8 cellular contexts compared by ENCODE assay signal in the genomic region with DNA sequence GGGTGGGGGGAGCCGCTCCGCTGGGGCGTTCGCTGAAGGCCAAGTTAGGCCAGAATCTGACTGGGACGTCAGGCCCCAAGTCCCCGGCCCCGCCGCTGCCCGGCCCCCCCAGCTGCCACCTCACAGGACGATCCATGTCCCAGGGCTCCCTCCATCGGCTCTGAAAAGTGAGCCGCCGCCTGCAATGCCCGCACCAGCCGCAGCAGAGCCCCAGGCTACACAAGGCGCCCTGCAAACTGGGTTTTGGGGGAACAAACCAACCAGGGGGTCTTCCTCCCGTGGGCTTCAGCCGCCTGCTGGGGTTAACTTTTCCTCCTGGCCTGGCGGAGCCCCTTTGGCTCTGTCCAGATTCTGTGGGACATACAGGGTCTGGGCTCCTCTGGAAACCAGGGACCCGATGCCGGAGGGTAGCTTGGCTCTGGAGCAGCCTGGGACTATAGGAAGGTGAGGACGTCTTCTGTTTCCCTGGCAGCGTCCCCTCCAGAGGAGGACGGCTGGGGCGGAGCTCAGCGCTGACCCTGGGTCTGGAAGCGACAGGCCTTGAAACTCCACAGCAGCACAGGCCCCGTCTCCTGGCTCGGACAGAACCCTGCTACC. TPM values are rescaled to one million over a fixed set of nuclear protein-coding genes. Genes with fewer than 3 reads are reported as not detected.
DNase-seq lines count a peak whose midpoint lies in the region; ATAC-seq and TF ChIP-seq lines count a peak whose summit lies in the region.

No MANE protein-coding gene starts in this region.

- peak overlapping the region in 1 of 2 experiments; percentile 28; a peak in 2 of 4 replicates for H3K4me3 ChIP-seq in DND-41 (ENCODE audit: low read depth in 1 of 2, low read length in 2 of 2)
- H3K4me3 ChIP-seq in cardiac muscle cell = peak overlapping the region; percentile 96
- no peak overlapping the region for H3K4me3 ChIP-seq in trophoblast cell (ENCODE audit: low read depth, low read length)

- no peak overlapping the region for H3K14ac ChIP-seq in trophoblast cell (ENCODE audit: low read length)

- H2AFZ ChIP-seq in DND-41 (ENCODE audit: low read depth, low read length) = no peak overlapping the region
- H2AFZ ChIP-seq in trophoblast cell (ENCODE audit: insufficient read depth, low read length, poor library complexity) = no peak overlapping the region

- H3K9me3 ChIP-seq in DND-41 (ENCODE audit: insufficient read depth, low read length, severe bottlenecking) = no peaks in the 10 kb centered on the region
- H3K9me3 ChIP-seq in cardiac muscle cell (ENCODE audit: low read depth) = no peaks in the 10 kb centered on the region
- H3K9me3 ChIP-seq in trophoblast cell (ENCODE audit: insufficient read depth, low read depth, low read length) = no peaks in the 10 kb centered on the region

- H2AK5ac ChIP-seq in trophoblast cell (ENCODE audit: low read length) = no peak overlapping the region

- H3K79me2 ChIP-seq in DND-41 (ENCODE audit: insufficient read depth, low read length) (peaks cover 54% of the 10 kb centered on the region), trophoblast cell (ENCODE audit: control insufficient read depth, insufficient read depth, low read length, poor library complexity) (peaks cover 7% of the 10 kb centered on the region)

- no peak overlapping the region for H3K4ac ChIP-seq in trophoblast cell (ENCODE audit: low read depth, low read length)

- peaks cover 24% of the 10 kb centered on the region for H3K4me1 Mint-ChIP-seq in activated naive CD4-positive, alpha-beta T cell treated with anti-CD3 and anti-CD28 coated beads, Interleukin-2, amount 50 U/mL, for 24 hours

- H3K36me3 Mint-ChIP-seq in activated naive CD4-positive, alpha-beta T cell treated with anti-CD3 and anti-CD28 coated beads, Interleukin-2, amount 50 U/mL, for 24 hours = no peaks in the 10 kb centered on the region

- H3K4me3 Mint-ChIP-seq in activated naive CD4-positive, alpha-beta T cell treated with anti-CD3 and anti-CD28 coated beads, Interleukin-2, amount 50 U/mL, for 24 hours = peak overlapping the region; percentile 65

- H3K9me3 Mint-ChIP-seq in activated naive CD4-positive, alpha-beta T cell treated with anti-CD3 and anti-CD28 coated beads, Interleukin-2, amount 50 U/mL, for 24 hours = no peaks in the 10 kb centered on the region

- H3K4me1 ChIP-seq in DND-41 (ENCODE audit: insufficient read depth, low read length) (peaks cover 61% of the 10 kb centered on the region), cardiac muscle cell (ENCODE audit: low read depth) (peaks cover 9% of the 10 kb centered on the region), trophoblast cell (ENCODE audit: control insufficient read depth in 1 of 2, insufficient read depth in 2 of 2, low read length in 2 of 2) (peaks cover 4 to 13% of the 10 kb centered on the region in 2 experiments)

- H4K12ac ChIP-seq in trophoblast cell (ENCODE audit: low read depth, low read length) = no peak overlapping the region

- no peak overlapping the region for H2BK120ac ChIP-seq in trophoblast cell (ENCODE audit: insufficient read depth, low read length, poor library complexity)

- no peak for ATAC-seq in DND-41 (ENCODE audit: insufficient read depth, low read depth)
- ATAC-seq in HG03442 (IDR thresholded peaks at IDR 0.05; ENCODE audit: unreplicated experiment) = no peak
- ATAC-seq in GM21737 (IDR thresholded peaks at IDR 0.05; ENCODE audit: unreplicated experiment) = no peak
- no peak for ATAC-seq in GM18909 (IDR thresholded peaks at IDR 0.05; ENCODE audit: poor library complexity, unreplicated experiment)

- H2BK12ac ChIP-seq in trophoblast cell (ENCODE audit: low read length) = no peak overlapping the region

- peaks cover 30% of the 10 kb centered on the region for H3K36me3 ChIP-seq in DND-41 (ENCODE audit: insufficient read depth, low read length)
- H3K36me3 ChIP-seq in cardiac muscle cell = peaks cover 13% of the 10 kb centered on the region
- H3K36me3 ChIP-seq in trophoblast cell (ENCODE audit: control insufficient read depth in 1 of 2, insufficient read depth in 2 of 2, low read length in 2 of 2) = peaks cover 20 to 24% of the 10 kb centered on the region in 2 experiments

- no peaks in the 10 kb centered on the region for H3K27me3 ChIP-seq in DND-41 (ENCODE audit: insufficient read depth, low read length, poor library complexity)
- no peaks in the 10 kb centered on the region for H3K27me3 ChIP-seq in cardiac muscle cell
- H3K27me3 ChIP-seq in trophoblast cell (ENCODE audit: insufficient read depth, low read length) = no peaks in the 10 kb centered on the region

- no peak overlapping the region for H2BK5ac ChIP-seq in trophoblast cell (ENCODE audit: low read depth, low read length, poor library complexity)

- peaks cover 25% of the 10 kb centered on the region for H4K20me1 ChIP-seq in DND-41 (ENCODE audit: insufficient read depth, low read length)

- H3K27ac ChIP-seq in DND-41 (ENCODE audit: low read length) = peak overlapping the region; percentile 33
- peak overlapping the region; percentile 94 for H3K27ac ChIP-seq in cardiac muscle cell
- peak overlapping the region; percentile 68 for H3K27ac ChIP-seq in trophoblast cell (ENCODE audit: low read depth, low read length)

- H3K27ac Mint-ChIP-seq in activated naive CD4-positive, alpha-beta T cell treated with anti-CD3 and anti-CD28 coated beads, Interleukin-2, amount 50 U/mL, for 24 hours = peak overlapping the region; percentile 17

- no peak overlapping the region for H3K18ac ChIP-seq in trophoblast cell (ENCODE audit: low read length)

- peak overlapping the region; percentile 17 for H4K8ac ChIP-seq in trophoblast cell (ENCODE audit: low read depth, low read length)

- no peaks in the 10 kb centered on the region for H3K27me3 Mint-ChIP-seq in activated naive CD4-positive, alpha-beta T cell treated with anti-CD3 and anti-CD28 coated beads, Interleukin-2, amount 50 U/mL, for 24 hours

- no CpG with 5 or more reads among the region's 29 CpGs for WGBS in trophoblast cell (ENCODE audit: extremely low coverage, insufficient coverage, insufficient read length)

- H3K79me1 ChIP-seq in trophoblast cell (ENCODE audit: low read length) = peaks cover 9% of the 10 kb centered on the region

- DNase-seq in DND-41 (no peak), M059J (ENCODE audit: low read depth) (peak; percentile 52), cardiac muscle cell (ENCODE audit: low read depth in 1 of 2, low spot score in 1 of 2) (peak; percentile 76 to 85), trophoblast cell (peak; percentile 78 to 80)

- no peak overlapping the region for H4K91ac ChIP-seq in trophoblast cell (ENCODE audit: low read depth, low read length)

- H3K9ac ChIP-seq in DND-41 (ENCODE audit: low read depth, low read length) (peak overlapping the region; percentile 66), trophoblast cell (ENCODE audit: low read length) (no peak overlapping the region)

- H3K4me2 ChIP-seq in DND-41 (ENCODE audit: insufficient read depth, low read length) (peak overlapping the region; percentile 50), trophoblast cell (ENCODE audit: low read length) (peak overlapping the region; percentile 2)

- no peak overlapping the region for H3K23ac ChIP-seq in trophoblast cell (ENCODE audit: low read length)

- TF ChIP-seq CTCF in DND-41 (IDR thresholded peaks at IDR 0.05; ENCODE audit: borderline replicate concordance, extremely low read depth, low read length, poor library complexity, severe bottlenecking) (no peak), cardiac muscle cell (IDR thresholded peaks at IDR 0.05; ENCODE audit: low read depth, low read length) (peak; percentile 42)

RNA-seq across cellular contexts. Expression of gene NME4, which starts 0.8 kb away (rescaled TPM):
- 92.0 and 101 TPM in 2 replicates for total RNA-seq in M059J (2014; rRNA removed; shearing (Covaris generic))
- 352 and 452 TPM in 2 replicates for total RNA-seq in cardiac muscle cell
- 518 and 664 TPM in 2 replicates for polyA plus RNA-seq in cardiac muscle cell
- polyA plus RNA-seq in trophoblast cell (2013) = 175 and 192 TPM in 2 replicates

RNA-seq across cellular contexts. Expression of gene DECR2, which starts 3.9 kb away (rescaled TPM):
- 2.2 and 6.6 TPM in 2 replicates for total RNA-seq in M059J (2014; rRNA removed; shearing (Covaris generic))
- 48.7 and 51.5 TPM in 2 replicates for total RNA-seq in cardiac muscle cell
- polyA plus RNA-seq in cardiac muscle cell = 49.5 and 50.0 TPM in 2 replicates
- polyA plus RNA-seq in trophoblast cell (2013) = 13.6 TPM in 2 replicates

RNA-seq across cellular contexts. Expression of gene PGAP6, which starts 16.1 kb away (rescaled TPM):
- 54.9 and 71.2 TPM in 2 replicates for total RNA-seq in M059J (2014; rRNA removed; shearing (Covaris generic))
- total RNA-seq in cardiac muscle cell = 135 and 167 TPM in 2 replicates
- 113 and 142 TPM in 2 replicates for polyA plus RNA-seq in cardiac muscle cell
- polyA plus RNA-seq in trophoblast cell (2013) = 80.1 and 80.9 TPM in 2 replicates

RNA-seq across cellular contexts. Expression of gene MRPL28, which starts 27.5 kb away (rescaled TPM):
- 162 and 177 TPM in 2 replicates for total RNA-seq in M059J (2014; rRNA removed; shearing (Covaris generic))
- total RNA-seq in cardiac muscle cell = 242 and 350 TPM in 2 replicates
- polyA plus RNA-seq in cardiac muscle cell = 234 and 290 TPM in 2 replicates
- polyA plus RNA-seq in trophoblast cell (2013) = 61.1 and 61.4 TPM in 2 replicates

RNA-seq across cellular contexts. Expression of gene RAB11FIP3, which starts 27.6 kb away (rescaled TPM):
- total RNA-seq in M059J (2014; rRNA removed; shearing (Covaris generic)) = 14.0 and 21.1 TPM in 2 replicates
- total RNA-seq in cardiac muscle cell = 61.8 and 77.1 TPM in 2 replicates
- 55.3 TPM in 2 replicates for polyA plus RNA-seq in cardiac muscle cell
- polyA plus RNA-seq in trophoblast cell (2013) = 13.6 and 14.0 TPM in 2 replicates

Comparison
In these comparisons a context has a peak if more than half of its experiments do, and no peak if none do; other contexts are left out.
1. H3K27ac ChIP-seq: peak in every context shown above with its lines; median percentile 94 in cardiac muscle cell; 68 in trophoblast cell; 33 in DND-41.